ENCODE assay signal across 15 cellular contexts in the genomic region with DNA sequence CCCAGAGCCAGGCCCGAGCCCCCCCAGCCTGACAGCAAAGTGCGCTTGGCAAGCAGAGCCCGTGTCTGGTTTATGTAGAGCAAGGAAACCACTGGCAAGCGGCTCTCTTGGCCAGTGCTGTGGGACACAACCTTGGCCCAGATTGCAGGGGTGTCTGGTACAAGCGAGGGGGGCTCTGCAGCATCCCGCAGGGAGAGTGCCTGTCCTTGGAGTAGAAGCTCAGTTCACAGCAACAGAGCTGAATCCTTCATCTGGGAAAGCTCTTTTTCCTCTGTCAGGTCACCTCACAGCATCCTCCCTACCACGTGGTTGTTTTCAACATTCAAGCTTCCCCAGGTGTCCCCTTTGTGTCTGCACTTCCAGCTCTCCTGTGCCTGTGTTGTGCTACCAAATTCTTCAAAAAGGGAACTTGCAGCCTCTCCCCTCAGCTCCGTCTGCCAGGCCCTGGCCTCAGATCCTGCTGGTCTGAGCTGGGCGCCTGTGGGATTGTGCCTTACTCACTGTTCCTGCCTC.
A peak's percentile ranks its signal among the peaks of the same experiment; 100 is the strongest.
DNase-seq lines count a peak whose midpoint lies in the region; ATAC-seq, FAIRE-seq and TF ChIP-seq lines count a peak whose summit lies in the region.
"Had no signal": no experiment of that assay in that cellular context is flagged by ENCODE, and none has a peak within 500 bp of the region (broad histone marks: within the 10 kb centered on the region; RNA-seq: fewer than 3 reads in every experiment).

No MANE protein-coding gene starts in this region.

- FAIRE-seq in H54 (lab: Jason Lieb, UNC): no peak
- FAIRE-seq: G401.6 had no signal

- TF ChIP-seq POLR2A in H54 (IDR thresholded peaks at IDR 0.05; ENCODE audit: low read depth, low read length): no peak

- no peak for ATAC-seq in HG03025 (IDR thresholded peaks at IDR 0.05; ENCODE audit: low FRiP score, unreplicated experiment)
- ATAC-seq: left lobe of liver; stimulated activated effector memory CD8-positive, alpha-beta T cell treated with anti-CD3 and anti-CD28 coated beads, Interleukin-12 subunit alpha, Interleukin-12 subunit beta, amount 100 ng/mL, for 72 hours; T-cell had no signal

- peak in 10 of 14 donors; percentile 10 to 100 (median 58) for DNase-seq in C1 segment of cervical spinal cord (lab: John Stamatoyannopoulos, UW)
- DNase-seq in amygdala (lab: John Stamatoyannopoulos, UW): peak in 30 of 56 donors; percentile 2 to 65 (median 28)
- DNase-seq in hippocampal formation (lab: John Stamatoyannopoulos, UW): peak; percentile 15 to 43
- DNase-seq in nucleus accumbens (lab: John Stamatoyannopoulos, UW): peak in 31 of 56 donors; percentile 4 to 64 (median 21)
- no peak for DNase-seq in NCI-H526 (lab: John Stamatoyannopoulos, UW)
- no peak for DNase-seq in H54 (ENCODE audit: insufficient read length, low spot score)
- no peak for DNase-seq in DMS114 treated with DMSO at 0.1 percent for 48 hours (lab: John Stamatoyannopoulos, UW; ENCODE audit: unreplicated experiment)
- DNase-seq: ACHN; activated CD4-positive, alpha-beta T cell treated with anti-CD3 and anti-CD28 coated beads for 48 hours; brain microvascular endothelial cell; T-cell had no signal

Comparison
In these comparisons a context has a peak if more than half of its experiments do, and no peak if none do; other contexts are left out.
1. DNase-seq: peak in C1 segment of cervical spinal cord (10 of 14), amygdala (30 of 56), hippocampal formation (2 of 2) and nucleus accumbens (31 of 56); none in NCI-H526 (0 of 2), H54 (single experiment) and DMS114 treated with DMSO at 0.1 percent for 48 hours (single experiment).